Comparison of ENCODE assay signal across 11 cellular contexts in the genomic region with DNA sequence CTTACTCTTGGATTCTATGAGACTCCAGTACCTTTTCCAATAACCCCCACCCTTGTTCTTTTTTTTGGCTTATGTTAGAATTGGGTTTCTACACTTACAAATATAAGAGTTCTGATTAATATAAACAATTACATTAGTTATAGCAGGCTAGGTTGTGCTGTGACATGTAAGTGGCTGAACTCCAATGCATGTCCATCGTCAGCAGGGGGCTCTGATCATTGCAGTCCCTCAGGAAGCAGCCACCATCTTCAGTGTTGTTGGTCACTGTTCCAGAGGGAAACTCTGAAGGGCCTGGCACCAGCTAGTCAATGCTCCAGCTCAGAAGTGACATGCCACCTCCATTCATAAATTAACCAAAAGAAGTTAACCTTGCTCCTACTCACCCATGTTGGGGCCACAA. TPM values are rescaled to one million over a fixed set of nuclear protein-coding genes. Genes with fewer than 3 reads are reported as not detected.
DNase-seq lines count a peak whose midpoint lies in the region; ATAC-seq and TF ChIP-seq lines count a peak whose summit lies in the region.
"Had no signal": no experiment of that assay in that cellular context is flagged by ENCODE, and none has a peak within 500 bp of the region (broad histone marks: within the 10 kb centered on the region; RNA-seq: fewer than 3 reads in every experiment).

No MANE protein-coding gene starts in this region.

- H3K9me3 ChIP-seq in WERI-Rb-1 (ENCODE audit: severe bottlenecking) (no peaks in the 10 kb centered on the region), right lobe of liver (no peaks in the 10 kb centered on the region)
- no peaks in the 10 kb centered on the region for H3K9me3 ChIP-seq in CD4-positive, alpha-beta memory T cell (ENCODE audit: control insufficient read depth in 1 of 2, low read length in 2 of 2)

- H3K4me3 Mint-ChIP-seq in CD4-positive, alpha-beta memory T cell = no peak overlapping the region

- no peak overlapping the region for H3K27ac ChIP-seq in WERI-Rb-1
- no peak overlapping the region for H3K27ac ChIP-seq in right lobe of liver
- no peak overlapping the region for H3K27ac ChIP-seq in CD4-positive, alpha-beta memory T cell (ENCODE audit: low read depth, low read length)

- H3K36me3 Mint-ChIP-seq in CD4-positive, alpha-beta memory T cell = peaks cover 0 to 2% of the 10 kb centered on the region in 2 donors

- no peak for TF ChIP-seq POLR2A in right lobe of liver (IDR thresholded peaks at IDR 0.05)

- H3K27me3 ChIP-seq in WERI-Rb-1 (ENCODE audit: insufficient read depth, low read depth, severe bottlenecking) (no peaks in the 10 kb centered on the region), right lobe of liver (no peaks in the 10 kb centered on the region)
- no peaks in the 10 kb centered on the region for H3K27me3 ChIP-seq in CD4-positive, alpha-beta memory T cell (ENCODE audit: insufficient read depth, low read length)

- TF ChIP-seq CTCF in WERI-Rb-1 (IDR thresholded peaks at IDR 0.05; ENCODE audit: low read depth, low read length) (peak; percentile 51), right lobe of liver (IDR thresholded peaks at IDR 0.05) (peak in 3 of 4 donors; percentile 7 to 13 (median 11))

- no peak overlapping the region for H3K4me3 ChIP-seq in WERI-Rb-1 (ENCODE audit: low read depth, low read length)
- H3K4me3 ChIP-seq in right lobe of liver = no peak overlapping the region
- no peak overlapping the region for H3K4me3 ChIP-seq in CD4-positive, alpha-beta memory T cell (ENCODE audit: low read length in 2 of 2)

- peaks cover 2 to 9% (median 4%) of the 10 kb centered on the region in 4 donors for H3K4me1 Mint-ChIP-seq in CD4-positive, alpha-beta memory T cell

- intact Hi-C loops in right lobe of liver (cut with DNase I) = no loop called here
- intact Hi-C loops in CD4-positive, alpha-beta memory T cell (cut with micrococcal nuclease) = no loop called here

- POLR2A ChIA-PET in CD4-positive, alpha-beta memory T cell (lab: Charles Lee; ENCODE audit: partially characterized antibody) = no interaction called here

- no peaks in the 10 kb centered on the region for H3K4me1 ChIP-seq in right lobe of liver
- H3K4me1 ChIP-seq in CD4-positive, alpha-beta memory T cell (ENCODE audit: insufficient read depth, low read length) = peaks cover 4% of the 10 kb centered on the region

- DNase-seq in Daoy (ENCODE audit: low read depth) = peak; percentile 13
- peak; percentile 4 for DNase-seq in HCEC 1CT
- DNase-seq in WERI-Rb-1 = peak; percentile 33
- no peak for DNase-seq in right lobe of liver
- DNase-seq in CD4-positive, alpha-beta memory T cell = no peak
- no peak for DNase-seq in activated gamma-delta T cell treated with Interleukin-2 at 50 U/mL for 16 hours
- DNase-seq: activated naive CD4-positive, alpha-beta T cell treated with anti-CD3 and anti-CD28 coated beads, Interleukin-2, amount 50 U/mL, for 16 hours; KG1; NK-92 treated with Interleukin-12 subunit alpha and Interleukin-12 subunit beta, amount 100 ng/mL, for 24 hours had no signal

- no peak overlapping the region for H3K27ac Mint-ChIP-seq in CD4-positive, alpha-beta memory T cell

- CTCF ChIA-PET in CD4-positive, alpha-beta memory T cell (lab: Charles Lee; ENCODE audit: partially characterized antibody) = interaction anchor here (0.5 kb wide), 1 partner anchor 12 kb away, joined by 3 read pairs; no protein-coding TSS in a partner anchor

- WGBS in right lobe of liver (ENCODE audit: insufficient coverage, low coverage, low lambda C conversion rate, missing lambda C conversion rate) = 70% methylated on average over 1 of the region's 1 CpG

- H3K36me3 ChIP-seq in WERI-Rb-1 (no peaks in the 10 kb centered on the region), right lobe of liver (no peaks in the 10 kb centered on the region)
- no peaks in the 10 kb centered on the region for H3K36me3 ChIP-seq in CD4-positive, alpha-beta memory T cell (ENCODE audit: insufficient read depth, low read length)

- no peaks in the 10 kb centered on the region for H3K9me3 Mint-ChIP-seq in CD4-positive, alpha-beta memory T cell

- ATAC-seq in right lobe of liver (peak in 3 of 4 donors; percentile 30 to 50 (median 36)), HG03097 (IDR thresholded peaks at IDR 0.05; ENCODE audit: low FRiP score, unreplicated experiment) (no peak)

- H3K27me3 Mint-ChIP-seq in CD4-positive, alpha-beta memory T cell = no peaks in the 10 kb centered on the region

RNA-seq across cellular contexts. Expression of a gene that starts 5.6 kb away (rescaled TPM):
- total RNA-seq in Daoy (2014; rRNA removed; shearing (Covaris generic)) = 6.6 and 8.3 TPM in 2 replicates
- total RNA-seq in right lobe of liver = 1 to 10 TPM in 5 of 6 experiments, under 1 TPM in 1; 0.89 to 2.9 (median 2.1) TPM
- total RNA-seq in CD4-positive, alpha-beta memory T cell = 10 to 100 TPM in 1 of 2 experiments, 1 to 10 TPM in 1; 8.0 to 15.5 TPM
- polyA plus RNA-seq in CD4-positive, alpha-beta memory T cell = 10 to 100 TPM in 1 of 2 donors, 1 to 10 TPM in 1; 9.6 to 19.6 TPM

RNA-seq across cellular contexts. Expression of a gene that starts 20.5 kb away (rescaled TPM):
- 0.06 TPM in 2 replicates for total RNA-seq in Daoy (2014; rRNA removed; shearing (Covaris generic))
- total RNA-seq in right lobe of liver = 1 to 10 TPM; 1.3 to 7.6 (median 4.8) TPM
- under 1 TPM in 1 of 2 experiments, not detected in 1; 0.28 TPM for total RNA-seq in CD4-positive, alpha-beta memory T cell
- not detected for polyA plus RNA-seq in CD4-positive, alpha-beta memory T cell
- polyA plus RNA-seq: neural cell had no signal

Comparison
In these comparisons a context has a peak if more than half of its experiments do, and no peak if none do; other contexts are left out.
1. DNase-seq: peak in Daoy (single experiment), HCEC 1CT (single experiment) and WERI-Rb-1 (single experiment); none in right lobe of liver (0 of 3), CD4-positive, alpha-beta memory T cell (0 of 5) and activated gamma-delta T cell treated with Interleukin-2 at 50 U/mL for 16 hours (single experiment).